8 cellular contexts compared by ENCODE assay signal in the genomic region with DNA sequence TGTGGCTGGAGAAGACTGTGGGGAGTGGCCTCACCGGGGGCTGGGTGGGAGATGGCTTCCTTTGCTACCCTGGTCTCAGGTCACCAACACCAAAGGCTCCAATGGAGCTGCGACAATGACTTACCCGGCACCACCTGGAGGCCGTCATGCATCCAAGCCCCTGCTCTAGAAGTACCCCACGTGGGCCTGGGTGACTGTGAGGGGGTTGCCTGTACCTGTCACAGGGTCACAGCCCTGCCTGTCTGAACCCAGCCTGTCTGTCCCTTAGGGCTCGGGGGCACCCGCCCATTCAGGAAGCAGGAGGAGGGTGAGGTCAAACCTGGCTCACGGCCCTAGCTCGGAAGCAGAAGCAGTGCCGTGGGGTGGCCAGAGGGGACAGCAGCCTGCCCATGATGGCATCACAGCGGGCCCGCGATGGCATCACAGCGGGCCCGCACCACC. TPM values are rescaled to one million over a fixed set of nuclear protein-coding genes. Genes with fewer than 3 reads are reported as not detected.
A peak's percentile ranks its signal among the peaks of the same experiment; 100 is the strongest.
DNase-seq lines count a peak whose midpoint lies in the region; ATAC-seq lines count a peak whose summit lies in the region.

No MANE protein-coding gene starts in this region.

- H3K4me1 Mint-ChIP-seq in natural killer cell treated with Interleukin-12 subunit alpha and Interleukin-12 subunit beta and Interleukin-15 and Interleukin-18, amount 100 ng/mL, for 72 hours (ENCODE audit: low read depth in 2 of 2): peaks cover 51 to 53% of the 10 kb centered on the region in 2 donors

- no peaks in the 10 kb centered on the region for H3K36me3 Mint-ChIP-seq in natural killer cell treated with Interleukin-12 subunit alpha and Interleukin-12 subunit beta and Interleukin-15 and Interleukin-18, amount 100 ng/mL, for 72 hours

- peak; percentile 39 for DNase-seq in NAMALWA (ENCODE audit: low spot score)
- peak; percentile 51 to 60 for DNase-seq in dermis microvascular lymphatic vessel endothelial cell (ENCODE audit: low read depth in 2 of 2)
- no peak for DNase-seq in natural killer cell treated with Interleukin-12 subunit alpha and Interleukin-12 subunit beta and Interleukin-15 and Interleukin-18, amount 100 ng/mL, for 72 hours (ENCODE audit: low spot score)
- no peak for DNase-seq in NCI-H2196 (lab: John Stamatoyannopoulos, UW; ENCODE audit: unreplicated experiment)
- DNase-seq in NCI-H1092 treated with DMSO at 0.1 percent for 48 hours (lab: John Stamatoyannopoulos, UW): no peak
- DNase-seq in HK-2 (ENCODE audit: unreplicated experiment): no peak
- DNase-seq in SHP77 treated with DMSO at 0.1 percent for 48 hours (lab: John Stamatoyannopoulos, UW): no peak

- no peak for ATAC-seq in natural killer cell treated with Interleukin-12 subunit alpha and Interleukin-12 subunit beta and Interleukin-15 and Interleukin-18, amount 100 ng/mL, for 72 hours

- H3K27me3 Mint-ChIP-seq in natural killer cell treated with Interleukin-12 subunit alpha and Interleukin-12 subunit beta and Interleukin-15 and Interleukin-18, amount 100 ng/mL, for 72 hours: no peaks in the 10 kb centered on the region

- peak overlapping the region; percentile 76 to 93 (median 88) for H3K4me2 ChIP-seq in BLaER1 treated with 17β-estradiol and CSF1 and Interleukin-3, amounts not matched to agents 10 nM and 100 nM

- peak overlapping the region; percentile 67 to 93 for H3K27ac Mint-ChIP-seq in natural killer cell treated with Interleukin-12 subunit alpha and Interleukin-12 subunit beta and Interleukin-15 and Interleukin-18, amount 100 ng/mL, for 72 hours

- no peaks in the 10 kb centered on the region for H3K9me3 Mint-ChIP-seq in natural killer cell treated with Interleukin-12 subunit alpha and Interleukin-12 subunit beta and Interleukin-15 and Interleukin-18, amount 100 ng/mL, for 72 hours

- peak overlapping the region; percentile 40 to 79 (median 73); a peak in 20 of 22 replicates for H3K27ac ChIP-seq in BLaER1 treated with 17β-estradiol and CSF1 and Interleukin-3, amounts not matched to agents 10 nM and 100 nM

- H3K4me3 ChIP-seq in BLaER1 treated with 17β-estradiol and CSF1 and Interleukin-3, amounts not matched to agents 10 nM and 100 nM: 0 out of 20 replicates have a peak overlapping the region, but pooled peaks of 2 of the 10 experiments have one; percentile 7 to 8

- H4K20me1 ChIP-seq in BLaER1 treated with 17β-estradiol and CSF1 and Interleukin-3, amounts not matched to agents 10 nM and 100 nM: peaks cover 0 to 14% (median 0%) of the 10 kb centered on the region in 11 experiments; a peak in 2 of 22 replicates

- H3K4me1 ChIP-seq in BLaER1 treated with 17β-estradiol and CSF1 and Interleukin-3, amounts not matched to agents 10 nM and 100 nM: peaks cover 60 to 82% (median 72%) of the 10 kb centered on the region in 10 experiments

- H3K9me3 ChIP-seq in BLaER1 treated with 17β-estradiol and CSF1 and Interleukin-3, amounts not matched to agents 10 nM and 100 nM (replicated peaks in 1 of 11): no peaks in the 10 kb centered on the region

- peak overlapping the region in 10 of 11 experiments; percentile 51 to 67 (median 60); a peak in 20 of 22 replicates for H3K9ac ChIP-seq in BLaER1 treated with 17β-estradiol and CSF1 and Interleukin-3, amounts not matched to agents 10 nM and 100 nM

- peak overlapping the region; percentile 79 for H3K4me3 Mint-ChIP-seq in natural killer cell treated with Interleukin-12 subunit alpha and Interleukin-12 subunit beta and Interleukin-15 and Interleukin-18, amount 100 ng/mL, for 72 hours

- H3K36me3 ChIP-seq in BLaER1 treated with 17β-estradiol and CSF1 and Interleukin-3, amounts not matched to agents 10 nM and 100 nM: peaks cover 0 to 14% (median 0%) of the 10 kb centered on the region in 11 experiments; a peak in 4 of 22 replicates

- no peaks in the 10 kb centered on the region for H3K27me3 ChIP-seq in BLaER1 treated with 17β-estradiol and CSF1 and Interleukin-3, amounts not matched to agents 10 nM and 100 nM

RNA-seq across cellular contexts. Expression of a gene that starts 18.9 kb away (rescaled TPM):
- 4.5 and 5.2 TPM in 2 replicates for total RNA-seq in dermis microvascular lymphatic vessel endothelial cell
- total RNA-seq in natural killer cell treated with Interleukin-12 subunit alpha and Interleukin-12 subunit beta and Interleukin-15 and Interleukin-18, amount 100 ng/mL, for 72 hours: 1 to 10 TPM; 4.5 to 6.3 TPM

RNA-seq across cellular contexts. Expression of a gene that starts 27.7 kb away (rescaled TPM):
- total RNA-seq in dermis microvascular lymphatic vessel endothelial cell: 7.6 and 9.1 TPM in 2 replicates
- total RNA-seq in natural killer cell treated with Interleukin-12 subunit alpha and Interleukin-12 subunit beta and Interleukin-15 and Interleukin-18, amount 100 ng/mL, for 72 hours: 10 to 100 TPM; 19.1 to 36.8 TPM

RNA-seq across cellular contexts. Expression of a gene that starts 33.1 kb away (rescaled TPM):
- total RNA-seq in dermis microvascular lymphatic vessel endothelial cell: 133 and 149 TPM in 2 replicates
- total RNA-seq in natural killer cell treated with Interleukin-12 subunit alpha and Interleukin-12 subunit beta and Interleukin-15 and Interleukin-18, amount 100 ng/mL, for 72 hours: 100 to 1,000 TPM; 146 to 212 TPM

RNA-seq across cellular contexts. Expression of a gene that starts 51.4 kb away (rescaled TPM):
- 10.5 and 16.6 TPM in 2 replicates for total RNA-seq in dermis microvascular lymphatic vessel endothelial cell
- total RNA-seq in natural killer cell treated with Interleukin-12 subunit alpha and Interleukin-12 subunit beta and Interleukin-15 and Interleukin-18, amount 100 ng/mL, for 72 hours: 10 to 100 TPM; 42.6 to 46.9 TPM

Comparison
In these comparisons a context has a peak if more than half of its experiments do, and no peak if none do; other contexts are left out.
1. DNase-seq: peak in NAMALWA (single experiment) and dermis microvascular lymphatic vessel endothelial cell (2 of 2); none in natural killer cell treated with Interleukin-12 subunit alpha and Interleukin-12 subunit beta and Interleukin-15 and Interleukin-18, amount 100 ng/mL, for 72 hours (single experiment), NCI-H2196 (single experiment), NCI-H1092 treated with DMSO at 0.1 percent for 48 hours (single experiment), HK-2 (single experiment) and SHP77 treated with DMSO at 0.1 percent for 48 hours (single experiment).